In the genomic region with DNA sequence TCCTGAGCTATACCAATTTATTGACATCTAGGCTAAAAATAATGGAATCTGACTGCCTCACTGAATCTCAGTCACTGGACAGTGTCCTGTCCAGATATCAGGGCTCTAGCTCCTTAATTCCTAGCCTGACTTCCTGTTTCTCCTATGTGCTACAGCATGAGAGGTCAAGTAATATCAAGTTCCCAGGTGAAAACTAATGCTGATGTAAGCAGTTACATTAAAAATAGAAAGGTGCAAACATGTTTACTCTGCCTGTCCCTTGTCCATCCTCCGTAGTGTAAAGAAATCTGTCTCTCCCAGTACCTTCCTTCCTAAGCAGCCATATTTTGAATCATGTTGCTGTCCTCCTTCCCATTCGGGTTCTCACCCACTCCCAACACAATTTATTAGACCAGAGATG, we compare ENCODE assay signal across 26 cellular contexts.
"Had no signal": no experiment of that assay in that cellular context is flagged by ENCODE, and none has a peak within 500 bp of the region (broad histone marks: within the 10 kb centered on the region; RNA-seq: fewer than 3 reads in every experiment).

No MANE protein-coding gene starts in this region.

- H3K9me3 ChIP-seq: colonic mucosa, esophagus squamous epithelium, gastrocnemius medialis, heart right ventricle, left lung, lower lobe of right lung, mucosa of descending colon had no signal

- ATAC-seq: effector memory CD8-positive, alpha-beta T cell; esophagus mucosa; gastrocnemius medialis; heart right ventricle; left cardiac atrium; left lung; left ventricle myocardium superior; lower lobe of right lung; mucosa of descending colon had no signal

- H3K27ac ChIP-seq: colonic mucosa, epithelial cell of prostate, esophagus squamous epithelium, gastrocnemius medialis, heart right ventricle, left lung, lower lobe of right lung had no signal

- H3K27me3 ChIP-seq: colonic mucosa, esophagus squamous epithelium, gastrocnemius medialis, heart right ventricle, left lung had no signal

- FAIRE-seq: endometrium, islet of Langerhans, keratinocyte had no signal

- DNase-seq: colonic mucosa; cortex of kidney; effector CD8-positive, alpha-beta T cell; effector memory CD8-positive, alpha-beta T cell; endodermal cell; erythroblast; esophagus squamous epithelium; foreskin fibroblast; foreskin melanocyte; gastrocnemius medialis; glutamatergic neuron; head of caudate nucleus; heart right ventricle; hippocampal formation; left cardiac atrium; left lung; left ventricle myocardium superior; lower lobe of right lung; mesenchymal stem cell; mucosa of descending colon; naive B cell had no signal

- H3K4me1 ChIP-seq: colonic mucosa, esophagus squamous epithelium, gastrocnemius medialis, heart right ventricle, left lung, lower lobe of right lung had no signal

- H3K36me3 ChIP-seq: colonic mucosa, esophagus squamous epithelium, gastrocnemius medialis, heart right ventricle, left lung, lower lobe of right lung had no signal

- H3K4me3 ChIP-seq: colonic mucosa, esophagus squamous epithelium, gastrocnemius medialis, heart right ventricle, left lung, lower lobe of right lung, mucosa of descending colon had no signal
